Comparison of ENCODE assay signal across 10 cellular contexts in the genomic region with DNA sequence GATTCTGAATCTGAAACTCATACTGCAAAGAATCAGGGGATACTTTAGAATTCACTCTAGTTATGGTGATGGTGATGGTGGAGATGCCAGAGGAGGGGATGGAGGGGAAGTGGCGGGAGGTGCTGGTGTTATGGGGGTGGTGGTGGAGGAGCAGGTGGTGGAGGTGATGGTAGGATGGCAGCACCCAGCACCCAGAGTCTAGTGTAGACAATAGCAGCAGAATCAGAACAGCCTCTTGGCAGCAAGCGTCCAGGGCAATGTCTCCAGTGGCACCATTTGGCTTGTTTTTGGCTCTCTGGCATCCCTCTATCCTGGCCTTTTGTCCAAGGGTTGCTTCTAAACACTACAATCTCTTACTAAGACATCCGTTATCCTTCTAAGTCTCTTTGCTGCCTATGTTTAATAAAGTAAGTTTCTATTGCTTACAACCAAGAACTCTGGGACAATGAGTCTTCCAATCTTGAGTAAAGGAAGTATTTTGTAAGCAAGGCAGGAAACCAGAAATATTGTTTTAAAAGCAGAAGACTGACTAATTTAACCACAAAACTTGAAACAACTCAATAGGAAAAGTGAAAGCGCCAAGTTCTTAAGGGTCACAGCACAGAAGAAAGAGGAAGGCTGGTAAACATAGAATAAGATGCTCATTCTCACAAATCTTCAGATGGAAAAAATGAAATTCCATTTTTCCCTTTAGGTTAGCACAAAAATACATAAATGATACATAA. TPM values are rescaled to one million over a fixed set of nuclear protein-coding genes. Genes with fewer than 3 reads are reported as not detected.
DNase-seq lines count a peak whose midpoint lies in the region; ATAC-seq and TF ChIP-seq lines count a peak whose summit lies in the region.
"Had no signal": no experiment of that assay in that cellular context is flagged by ENCODE, and none has a peak within 500 bp of the region (broad histone marks: within the 10 kb centered on the region; RNA-seq: fewer than 3 reads in every experiment).

No MANE protein-coding gene starts in this region.

- H3K4me3 Mint-ChIP-seq in activated T-helper 17 cell treated with anti-CD3 and anti-CD28 coated beads, Interleukin-2, amount 50 U/mL, for 72 hours, result peak overlapping the region; percentile 68

- H3K27ac Mint-ChIP-seq in activated T-helper 17 cell treated with anti-CD3 and anti-CD28 coated beads, Interleukin-2, amount 50 U/mL, for 72 hours, result peak overlapping the region; percentile 75

- DNase-seq in DND-41 (peak; percentile 34), KBM-7 (peak; percentile 31), LoVo (ENCODE audit: low spot score) (no peak), NCI-H1694 treated with DMSO at 0.1 percent for 48 hours (lab: John Stamatoyannopoulos, UW) (no peak), NCI-H226 (no peak)
- DNase-seq: NCI-H1092 had no signal

- H4K20me1 ChIP-seq in DND-41 (ENCODE audit: insufficient read depth, low read length), result no peaks in the 10 kb centered on the region

- H3K4me2 ChIP-seq in DND-41 (ENCODE audit: insufficient read depth, low read length), result peak overlapping the region; percentile 53

- peak; percentile 80 for ATAC-seq in DND-41 (ENCODE audit: insufficient read depth, low read depth)
- peak; percentile 59 for ATAC-seq in activated T-helper 17 cell treated with anti-CD3 and anti-CD28 coated beads, Interleukin-2, amount 50 U/mL, for 72 hours (replicated peaks)
- ATAC-seq in GM18861 (IDR thresholded peaks at IDR 0.05; ENCODE audit: unreplicated experiment), result no peak

- peak overlapping the region in 1 of 2 experiments; percentile 36; a peak in 2 of 4 replicates for H3K4me3 ChIP-seq in DND-41 (ENCODE audit: low read depth in 1 of 2, low read length in 2 of 2)
- H3K4me3 ChIP-seq in mucosa of rectum (ENCODE audit: low read length in 2 of 2), result no peak overlapping the region
- H3K4me3 ChIP-seq: cardiac muscle cell had no signal

- peak overlapping the region; percentile 56; the same call in 1 of the 2 replicates for H2AFZ ChIP-seq in DND-41 (ENCODE audit: low read depth, low read length)

- H3K79me2 ChIP-seq in DND-41 (ENCODE audit: insufficient read depth, low read length), result no peaks in the 10 kb centered on the region

- no peaks in the 10 kb centered on the region for H3K36me3 Mint-ChIP-seq in activated T-helper 17 cell treated with anti-CD3 and anti-CD28 coated beads, Interleukin-2, amount 50 U/mL, for 72 hours (ENCODE audit: low read depth)

- H3K27me3 Mint-ChIP-seq in activated T-helper 17 cell treated with anti-CD3 and anti-CD28 coated beads, Interleukin-2, amount 50 U/mL, for 72 hours, result no peaks in the 10 kb centered on the region

- H3K27ac ChIP-seq in DND-41 (ENCODE audit: low read length), result peak overlapping the region; percentile 90
- H3K27ac ChIP-seq in mucosa of rectum (ENCODE audit: low read depth in 2 of 2, low read length in 2 of 2), result peak overlapping the region; percentile 12 to 50
- H3K27ac ChIP-seq: cardiac muscle cell had no signal

- no peaks in the 10 kb centered on the region for H3K9me3 Mint-ChIP-seq in activated T-helper 17 cell treated with anti-CD3 and anti-CD28 coated beads, Interleukin-2, amount 50 U/mL, for 72 hours

- H3K9me3 ChIP-seq in DND-41 (ENCODE audit: insufficient read depth, low read length, severe bottlenecking), result no peaks in the 10 kb centered on the region
- no peaks in the 10 kb centered on the region for H3K9me3 ChIP-seq in mucosa of rectum (ENCODE audit: control insufficient read depth in 2 of 2, low read length in 2 of 2)

- H3K4me1 ChIP-seq in DND-41 (ENCODE audit: insufficient read depth, low read length) (peaks cover 69% of the 10 kb centered on the region), mucosa of rectum (ENCODE audit: control insufficient read depth in 2 of 2, insufficient read depth in 2 of 2, low read length in 2 of 2) (no peaks in the 10 kb centered on the region)

- no peaks in the 10 kb centered on the region for H3K36me3 ChIP-seq in DND-41 (ENCODE audit: insufficient read depth, low read length)
- H3K36me3 ChIP-seq in mucosa of rectum (ENCODE audit: control insufficient read depth in 2 of 2, insufficient read depth in 2 of 2, low read length in 2 of 2), result no peaks in the 10 kb centered on the region
- H3K36me3 ChIP-seq: cardiac muscle cell had no signal

- no peak for TF ChIP-seq CTCF in DND-41 (IDR thresholded peaks at IDR 0.05; ENCODE audit: borderline replicate concordance, extremely low read depth, low read length, poor library complexity, severe bottlenecking)

- in situ Hi-C loops in KBM-7 (cut with MboI; ENCODE audit: low pct_unique_long_range_greater_than_20kb, low sequenced_read_pairs), result no loop called here

- H3K9ac ChIP-seq in DND-41 (ENCODE audit: low read depth, low read length) (peak overlapping the region; percentile 41), mucosa of rectum (ENCODE audit: low read depth in 1 of 2, low read length in 2 of 2) (no peak overlapping the region)

- peaks cover 40% of the 10 kb centered on the region for H3K4me1 Mint-ChIP-seq in activated T-helper 17 cell treated with anti-CD3 and anti-CD28 coated beads, Interleukin-2, amount 50 U/mL, for 72 hours

- H3K27me3 ChIP-seq in DND-41 (ENCODE audit: insufficient read depth, low read length, poor library complexity) (no peaks in the 10 kb centered on the region), mucosa of rectum (ENCODE audit: control insufficient read depth in 2 of 2, insufficient read depth in 2 of 2, low read length in 2 of 2) (no peaks in the 10 kb centered on the region)
- H3K27me3 ChIP-seq: cardiac muscle cell had no signal

RNA-seq across cellular contexts. Expression of gene GDF10, which starts 42.4 kb away (rescaled TPM):
- under 1 TPM in 1 of 2 donors, not detected in 1; 0.45 TPM for total RNA-seq in activated T-helper 17 cell treated with anti-CD3 and anti-CD28 coated beads, Interleukin-2, amount 50 U/mL, for 72 hours

Comparison
In these comparisons a context has a peak if more than half of its experiments do, and no peak if none do; other contexts are left out.
1. DNase-seq: peak in DND-41 (single experiment) and KBM-7 (single experiment); none in LoVo (single experiment), NCI-H1694 treated with DMSO at 0.1 percent for 48 hours (single experiment) and NCI-H226 (single experiment).